In genomic region chr13:77014906-77015685, GRCh38 we compare ENCODE assay signal across 20 cellular contexts. TPM values are rescaled to one million over a fixed set of nuclear protein-coding genes. Genes with fewer than 3 reads are reported as not detected.
DNase-seq lines count a peak whose midpoint lies in the region; ATAC-seq and TF ChIP-seq lines count a peak whose summit lies in the region.
"Had no signal": no experiment of that assay in that cellular context is flagged by ENCODE, and none has a peak within 500 bp of the region (broad histone marks: within the 10 kb centered on the region; RNA-seq: fewer than 3 reads in every experiment).

No MANE protein-coding gene starts in this region.

- WGBS in smooth muscle cell (ENCODE audit: low lambda C conversion rate): 96% methylated on average over 2 of the region's 2 CpGs

- H3K27ac Mint-ChIP-seq in Calu3 (ENCODE audit: unreplicated experiment): no peak overlapping the region

- H3K4me1 ChIP-seq in left ventricle myocardium inferior (peaks cover 64% of the 10 kb centered on the region), ascending aorta (peaks cover 8 to 40% of the 10 kb centered on the region in 2 donors), thoracic aorta (ENCODE audit: control insufficient read depth in 1 of 2, low read depth in 2 of 2) (peaks cover 61 to 65% of the 10 kb centered on the region in 2 donors), smooth muscle cell (ENCODE audit: low read depth) (no peaks in the 10 kb centered on the region)

- no peaks in the 10 kb centered on the region for H3K9me3 ChIP-seq in left ventricle myocardium inferior (replicated peaks)
- H3K9me3 ChIP-seq in ascending aorta: no peaks in the 10 kb centered on the region
- no peaks in the 10 kb centered on the region for H3K9me3 ChIP-seq in thoracic aorta
- H3K9me3 ChIP-seq in smooth muscle cell (replicated peaks; ENCODE audit: low read depth): no peaks in the 10 kb centered on the region

- peaks cover 99% of the 10 kb centered on the region for H4K20me1 ChIP-seq in smooth muscle cell (ENCODE audit: low read depth)

- H3K27ac ChIP-seq in left ventricle myocardium inferior (replicated peaks) (peak overlapping the region; percentile 72), ascending aorta (peak overlapping the region; percentile 79 to 82), thoracic aorta (peak overlapping the region; percentile 69 to 80), smooth muscle cell (ENCODE audit: low read depth) (no peak overlapping the region)
- H3K27ac ChIP-seq: KMS-11, RWPE1 had no signal

- H2AFZ ChIP-seq in smooth muscle cell (ENCODE audit: low read depth): no peak overlapping the region

- intact Hi-C loops in left ventricle myocardium inferior (cut with micrococcal nuclease) (no loop called here), cardiac septum (cut with DNase I) (no loop called here), ascending aorta (cut with DNase I) (no loop called here), Calu3 (cut with micrococcal nuclease; ENCODE audit: unreplicated experiment) (no loop called here)

- H3K4me2 ChIP-seq in smooth muscle cell: no peak overlapping the region
- H3K4me2 ChIP-seq: KMS-11 had no signal

- no peak overlapping the region for H3K4me3 Mint-ChIP-seq in Calu3 (ENCODE audit: low read depth, unreplicated experiment)
- H3K4me3 Mint-ChIP-seq: CD8-positive, alpha-beta memory T cell had no signal

- H3K4me1 Mint-ChIP-seq in Calu3 (ENCODE audit: low read depth, unreplicated experiment): no peaks in the 10 kb centered on the region

- H3K79me2 ChIP-seq in smooth muscle cell (ENCODE audit: low read depth): peaks cover 65% of the 10 kb centered on the region

- no TSS peak for BruUV-seq in Calu3 (replicated peaks; lab: Mats Ljungman, UMichigan)

- no peak for ATAC-seq in thoracic aorta (ENCODE audit: insufficient number of reproducible peaks, low FRiP score, low read depth)

- DNase-seq in left ventricle myocardium inferior: no peak
- no peak for DNase-seq in cardiac septum (ENCODE audit: low spot score)
- no peak for DNase-seq in ascending aorta (ENCODE audit: low spot score in 2 of 2)
- no peak for DNase-seq in thoracic aorta (ENCODE audit: low spot score)
- no peak for DNase-seq in GM19238 (ENCODE audit: insufficient read length, low spot score)
- no peak for DNase-seq in Calu3
- no peak for DNase-seq in smooth muscle cell (lab: John Stamatoyannopoulos, UW; ENCODE audit: unreplicated experiment)
- DNase-seq: CD8-positive, alpha-beta memory T cell; IMR-90; NCI-H1092 treated with DMSO at 0.1 percent for 48 hours; NCI-H146; NCI-H2081; NCI-H2171; NCI-H345; NCI-H524; NCI-H774; NK-92 treated with Interleukin-12 subunit alpha and Interleukin-12 subunit beta, amount 100 ng/mL, for 24 hours; SHP77 treated with DMSO at 0.1 percent for 48 hours had no signal

- H3K36me3 ChIP-seq in left ventricle myocardium inferior (peaks cover 88% of the 10 kb centered on the region), ascending aorta (peaks cover 63 to 76% of the 10 kb centered on the region in 2 donors), thoracic aorta (peaks cover 50% of the 10 kb centered on the region), smooth muscle cell (ENCODE audit: low read depth) (peaks cover 20% of the 10 kb centered on the region)

- TF ChIP-seq CTCF in left ventricle myocardium inferior (IDR thresholded peaks at IDR 0.05; ENCODE audit: borderline replicate concordance): no peak
- TF ChIP-seq CTCF in ascending aorta (IDR thresholded peaks at IDR 0.05): no peak
- no peak for TF ChIP-seq CTCF in thoracic aorta (IDR thresholded peaks at IDR 0.05)
- no peak for TF ChIP-seq CTCF in Calu3 (IDR thresholded peaks at IDR 0.05; ENCODE audit: unreplicated experiment)
- no peak for TF ChIP-seq CTCF in smooth muscle cell (IDR thresholded peaks at IDR 0.05; ENCODE audit: borderline replicate concordance, insufficient read depth, poor library complexity, severe bottlenecking)

- H3K9me3 Mint-ChIP-seq in Calu3 (ENCODE audit: low read depth, unreplicated experiment): no peaks in the 10 kb centered on the region
- H3K9me3 Mint-ChIP-seq: CD8-positive, alpha-beta memory T cell had no signal

- no peaks in the 10 kb centered on the region for H3K36me3 Mint-ChIP-seq in Calu3 (ENCODE audit: insufficient read depth, unreplicated experiment)

- no peak overlapping the region for H3K9ac ChIP-seq in smooth muscle cell (ENCODE audit: low read depth)
- H3K9ac ChIP-seq: KMS-11 had no signal

- H3K4me3 ChIP-seq in left ventricle myocardium inferior (no peak overlapping the region), ascending aorta (no peak overlapping the region), thoracic aorta (no peak overlapping the region), smooth muscle cell (no peak overlapping the region)

- H3F3A ChIP-seq in smooth muscle cell (ENCODE audit: low read depth): peaks cover 3% of the 10 kb centered on the region

- CTCF ChIA-PET in Calu3 (lab: Charles Lee): no interaction called here

- no peaks in the 10 kb centered on the region for H3K27me3 Mint-ChIP-seq in Calu3 (ENCODE audit: unreplicated experiment)
- H3K27me3 Mint-ChIP-seq: CD8-positive, alpha-beta memory T cell had no signal

- H3K27me3 ChIP-seq in left ventricle myocardium inferior (ENCODE audit: low read depth) (no peaks in the 10 kb centered on the region), ascending aorta (no peaks in the 10 kb centered on the region), thoracic aorta (replicated peaks; ENCODE audit: insufficient read depth) (no peaks in the 10 kb centered on the region), smooth muscle cell (ENCODE audit: low read depth) (no peaks in the 10 kb centered on the region)

RNA-seq across cellular contexts. Expression of gene FBXL3, which starts 11.9 kb away (rescaled TPM):
- 25.0 TPM for total RNA-seq in left ventricle myocardium inferior
- 35.1 TPM for total RNA-seq in cardiac septum
- 102 TPM for total RNA-seq in ascending aorta
- total RNA-seq in thoracic aorta: 100 to 1,000 TPM; 111 to 119 TPM
- 8.8 and 10.9 TPM in 2 replicates for total RNA-seq in Calu3 (2022)
- total RNA-seq in smooth muscle cell: 54.7 and 58.8 TPM in 2 replicates
- polyA plus RNA-seq in smooth muscle cell: 19.0 and 25.2 TPM in 2 replicates

RNA-seq across cellular contexts. Expression of gene CLN5, which starts 23.2 kb away (rescaled TPM):
- 15.0 TPM for total RNA-seq in left ventricle myocardium inferior
- total RNA-seq in cardiac septum: 13.4 TPM
- total RNA-seq in ascending aorta: 2.0 TPM
- total RNA-seq in thoracic aorta: 10 to 100 TPM; 21.4 to 29.1 TPM
- 7.3 and 10.7 TPM in 2 replicates for total RNA-seq in Calu3 (2022)
- total RNA-seq in smooth muscle cell: 28.3 and 33.5 TPM in 2 replicates
- 17.9 and 18.2 TPM in 2 replicates for polyA plus RNA-seq in smooth muscle cell
